ENCODE assay signal across 9 cellular contexts in genomic region chr10:99235469-99235871, GRCh38. TPM values are rescaled to one million over a fixed set of nuclear protein-coding genes. Genes with fewer than 3 reads are reported as not detected.
DNase-seq lines count a peak whose midpoint lies in the region; ATAC-seq and TF ChIP-seq lines count a peak whose summit lies in the region.
"Had no signal": no experiment of that assay in that cellular context is flagged by ENCODE, and none has a peak within 500 bp of the region (broad histone marks: within the 10 kb centered on the region; RNA-seq: fewer than 3 reads in every experiment).

Gene HPSE2 (minus strand): TSS chr10:99235852.

- H2AK9ac ChIP-seq in IMR-90 (replicated peaks; ENCODE audit: low read depth, low read length, poor library complexity): no peak within 1 kb of the TSS

- H4K20me1 ChIP-seq in IMR-90 (ENCODE audit: insufficient read depth, low read length): no peaks in the 10 kb centered on the region

- H3K23ac ChIP-seq in IMR-90 (ENCODE audit: low read depth, low read length): no peak within 1 kb of the TSS

- H3K9me3 ChIP-seq in IMR-90 (ENCODE audit: control insufficient read depth, insufficient read depth, low read length): no peaks in the 10 kb centered on the region
- H3K9me3 ChIP-seq in esophagus (ENCODE audit: control insufficient read depth in 2 of 2, insufficient read depth in 1 of 2, low read depth in 1 of 2, low read length in 1 of 2): no peaks in the 10 kb centered on the region

- DNase-seq in AG10803 (ENCODE audit: low read depth) (no peak), IMR-90 (no peak), nephron progenitor cell (peak; percentile 9), AG08395 (ENCODE audit: low spot score) (no peak), UCSD-AML1 (lab: John Stamatoyannopoulos, UW; ENCODE audit: unreplicated experiment) (no peak)
- DNase-seq: T-helper 9 cell had no signal

- peak within 1 kb of the TSS; percentile 61 for H3K4me3 ChIP-seq in AG10803 (ENCODE audit: low read length)
- peak within 1 kb of the TSS; percentile 39 for H3K4me3 ChIP-seq in IMR-90 (ENCODE audit: insufficient read depth, low read depth, low read length)
- H3K4me3 ChIP-seq in esophagus (ENCODE audit: low read depth in 1 of 2, low read length in 2 of 2): peak within 1 kb of the TSS in 1 of 2 donors; percentile 49

- TF ChIP-seq CTCF in AG10803 (conservative IDR thresholded peaks at IDR 0.05; ENCODE audit: low read length) (no peak), IMR-90 (conservative IDR thresholded peaks at IDR 0.05; ENCODE audit: low read depth, low read length) (no peak), nephron progenitor cell (IDR thresholded peaks at IDR 0.05) (no peak)

- no peak within 1 kb of the TSS for H2BK120ac ChIP-seq in IMR-90 (ENCODE audit: low read depth, low read length)

- H3K4me1 ChIP-seq in IMR-90 (ENCODE audit: control insufficient read depth, insufficient read depth, low read length) (no peaks in the 10 kb centered on the region; the same call in 1 of the 2 replicates), esophagus (ENCODE audit: control insufficient read depth in 2 of 2, insufficient read depth in 2 of 2, low read length in 1 of 2) (peaks cover 2 to 3% of the 10 kb centered on the region in 2 donors)

- H2BK15ac ChIP-seq in IMR-90 (ENCODE audit: low read depth, low read length): no peak within 1 kb of the TSS

- H4K5ac ChIP-seq in IMR-90 (ENCODE audit: low read depth, low read length): no peak within 1 kb of the TSS

- H3K4ac ChIP-seq in IMR-90 (ENCODE audit: low read depth, low read length): no peak within 1 kb of the TSS

- H3K27ac ChIP-seq in IMR-90 (ENCODE audit: insufficient read depth, low read length) (no peak within 1 kb of the TSS), esophagus (ENCODE audit: low read depth in 2 of 2, low read length in 1 of 2) (peak within 1 kb of the TSS; percentile 34 to 66)

- no peaks in the 10 kb centered on the region for H3K36me3 ChIP-seq in IMR-90 (ENCODE audit: control insufficient read depth, insufficient read depth, low read length)
- H3K36me3 ChIP-seq in esophagus (ENCODE audit: control insufficient read depth in 2 of 2, insufficient read depth in 2 of 2, low read length in 1 of 2): no peaks in the 10 kb centered on the region

- no peaks in the 10 kb centered on the region for H3K9me1 ChIP-seq in IMR-90 (ENCODE audit: insufficient read depth, low read length)

- 0 out of 2 replicates have a peak within 1 kb of the TSS, but pooled peaks have one; percentile 6 for H3K56ac ChIP-seq in IMR-90 (ENCODE audit: extremely low read depth, insufficient read depth, low read length)

- no peaks in the 10 kb centered on the region for H3K36me3 Mint-ChIP-seq in nephron progenitor cell (ENCODE audit: low read depth)

- POLR2A ChIA-PET in IMR-90 (lab: Charles Lee; ENCODE audit: unreplicated experiment): no interaction called here

- no peak within 1 kb of the TSS for H4K8ac ChIP-seq in IMR-90 (ENCODE audit: low read depth in 2 of 2, low read length in 2 of 2)

- no peak for TF ChIP-seq RAD21 in IMR-90 (IDR thresholded peaks at IDR 0.05; ENCODE audit: low read length)

- no TSS peak for BruUV-seq in IMR-90 (replicated peaks; lab: Mats Ljungman, UMichigan)

- intact Hi-C loops in IMR-90 (cut with micrococcal nuclease): no loop called here

- in situ Hi-C loops in IMR-90 (cut with MboI; ENCODE audit: low sequenced_read_pairs): no loop called here

- H3K27me3 Mint-ChIP-seq in nephron progenitor cell (ENCODE audit: low read depth, poor library complexity): peaks cover 94% of the 10 kb centered on the region

- H3K4me2 ChIP-seq in IMR-90 (ENCODE audit: low read depth, low read length): peak within 1 kb of the TSS; percentile 78

- H3K27me3 ChIP-seq in IMR-90 (ENCODE audit: control insufficient read depth, insufficient read depth, low read length) (peaks cover 61% of the 10 kb centered on the region), esophagus (ENCODE audit: control insufficient read depth in 1 of 2, insufficient read depth in 2 of 2, low read length in 2 of 2) (peaks cover 3 to 13% of the 10 kb centered on the region in 2 donors)

- no peak within 1 kb of the TSS for H3K14ac ChIP-seq in IMR-90 (replicated peaks; ENCODE audit: low read depth, low read length)

- H2BK5ac ChIP-seq in IMR-90 (ENCODE audit: low read depth, low read length, poor library complexity, severe bottlenecking): no peak within 1 kb of the TSS

- no peak within 1 kb of the TSS for H2AK5ac ChIP-seq in IMR-90 (ENCODE audit: low read depth, low read length)

- no peak for TF ChIP-seq POLR2A in IMR-90 (IDR thresholded peaks at IDR 0.05; ENCODE audit: low read depth, low read length)

- no peaks in the 10 kb centered on the region for H3K9me3 Mint-ChIP-seq in nephron progenitor cell

- whole genome bisulfite sequencing in IMR-90 (ENCODE audit: extremely low coverage in 2 of 2, insufficient read length in 1 of 2), 2 experiments: 0% methylated on average over 3 of the region's 8 CpGs; no CpG with 5 or more reads in 1 of the 2 experiments
- WGBS in esophagus, 2 donors: 5% methylated on average over 8 of the region's 8 CpGs

- dilution Hi-C loops in IMR-90 (cut with HindIII; ENCODE audit: low sequenced_read_pairs, unreplicated experiment): no loop called here

- peaks cover 49% of the 10 kb centered on the region for H3K4me1 Mint-ChIP-seq in nephron progenitor cell

- CTCF ChIA-PET in IMR-90 (lab: Yijun Ruan, JAX): no interaction called here

- H3K79me1 ChIP-seq in IMR-90 (ENCODE audit: low read depth in 1 of 2, low read length in 2 of 2): no peaks in the 10 kb centered on the region

- peak within 1 kb of the TSS; percentile 73 for H3K4me3 Mint-ChIP-seq in nephron progenitor cell

- peak within 1 kb of the TSS; percentile 8 for H2AFZ ChIP-seq in IMR-90 (replicated peaks; ENCODE audit: low read length, poor library complexity)

- no peak for ATAC-seq in IMR-90 (ENCODE audit: low read depth)
- ATAC-seq in GM19452 (IDR thresholded peaks at IDR 0.05; ENCODE audit: unreplicated experiment): no peak
- ATAC-seq in GM18517 (IDR thresholded peaks at IDR 0.05; ENCODE audit: unreplicated experiment): no peak

- H3K27ac Mint-ChIP-seq in nephron progenitor cell: no peak within 1 kb of the TSS

- no peak within 1 kb of the TSS for H4K91ac ChIP-seq in IMR-90 (ENCODE audit: insufficient read depth, low read depth, low read length)

- H3K18ac ChIP-seq in IMR-90 (ENCODE audit: low read depth, low read length): no peak within 1 kb of the TSS

- no peak within 1 kb of the TSS for H3K9ac ChIP-seq in IMR-90 (ENCODE audit: low read depth, low read length)

- H2BK20ac ChIP-seq in IMR-90 (ENCODE audit: low read depth, low read length): no peak within 1 kb of the TSS

TF ChIP-seq in IMR-90, 13 proteins besides CTCF, POLR2A, EP300 and RAD21:
- TF ChIP-seq ELK1 (IDR thresholded peaks at IDR 0.05; ENCODE audit: borderline replicate concordance, low read depth, low read length): no peak
- no peak for TF ChIP-seq BHLHE40 (IDR thresholded peaks at IDR 0.05; ENCODE audit: low read depth, low read length)

RNA-seq across cellular contexts. Expression of gene HPSE2, which starts in this region (rescaled TPM):
- not detected in 2 replicates for total RNA-seq in IMR-90 (2012; rRNA removed)
- not detected in 2 replicates for polyA plus RNA-seq in IMR-90 (2012; rRNA removed)
- not detected in 2 replicates for polyA plus RNA-seq in IMR-90 (2012; cell fraction: cytosol; rRNA removed)
- not detected in 2 replicates for polyA plus RNA-seq in IMR-90 (2012; cell fraction: nucleus; rRNA removed; ENCODE audit: low replicate concordance)
- 1 to 10 TPM; 2.1 to 3.5 TPM for polyA plus RNA-seq in esophagus
